ENCODE assay signal across 8 cellular contexts in genomic region chr1:51237714-51238403, GRCh38. TPM values are rescaled to one million over a fixed set of nuclear protein-coding genes. Genes with fewer than 3 reads are reported as not detected.
A peak's percentile ranks its signal among the peaks of the same experiment; 100 is the strongest.
DNase-seq lines count a peak whose midpoint lies in the region; ATAC-seq and TF ChIP-seq lines count a peak whose summit lies in the region.

No MANE protein-coding gene starts in this region.

- intact Hi-C loops in activated CD8-positive, alpha-beta T cell treated with anti-CD3 and anti-CD28 coated beads for 36 hours (cut with micrococcal nuclease) = no loop called here

- TF ChIP-seq CTCF in activated CD8-positive, alpha-beta T cell treated with anti-CD3 and anti-CD28 coated beads for 36 hours (IDR thresholded peaks at IDR 0.05) = no peak

- peak overlapping the region; percentile 5 for H3K27ac ChIP-seq in caudate nucleus (ENCODE audit: low read depth, low read length)

- H3K4me1 Mint-ChIP-seq in activated CD8-positive, alpha-beta T cell treated with anti-CD3 and anti-CD28 coated beads for 36 hours (ENCODE audit: low read depth) = peaks cover 49% of the 10 kb centered on the region

- H3K27ac Mint-ChIP-seq in activated CD8-positive, alpha-beta T cell treated with anti-CD3 and anti-CD28 coated beads for 36 hours = no peak overlapping the region

- H3K27me3 ChIP-seq in mononuclear cell (ENCODE audit: insufficient read depth, low read length) = no peaks in the 10 kb centered on the region

- H3K9me3 Mint-ChIP-seq in activated CD8-positive, alpha-beta T cell treated with anti-CD3 and anti-CD28 coated beads for 36 hours = no peaks in the 10 kb centered on the region

- CTCF ChIA-PET in activated CD8-positive, alpha-beta T cell treated with anti-CD3 and anti-CD28 coated beads for 36 hours (lab: Charles Lee) = interaction anchor here (0.9 to 1.1 kb wide), 2 partner anchors 13 to 17 kb away, joined by 3 read pairs; no protein-coding TSS in a partner anchor

- no peaks in the 10 kb centered on the region for H3K27me3 Mint-ChIP-seq in activated CD8-positive, alpha-beta T cell treated with anti-CD3 and anti-CD28 coated beads for 36 hours

- H3K4me3 Mint-ChIP-seq in activated CD8-positive, alpha-beta T cell treated with anti-CD3 and anti-CD28 coated beads for 36 hours = no peak overlapping the region

- peak overlapping the region; percentile 93 for H3K4me3 ChIP-seq in Jurkat, Clone E6-1 (ENCODE audit: low read length)
- H3K4me3 ChIP-seq in mononuclear cell (ENCODE audit: low read length) = peak overlapping the region; percentile 14

- peaks cover 46% of the 10 kb centered on the region for H3K4me1 ChIP-seq in mononuclear cell (ENCODE audit: insufficient read depth, low read length)

- POLR2A ChIA-PET in activated CD8-positive, alpha-beta T cell treated with anti-CD3 and anti-CD28 coated beads for 36 hours (lab: Charles Lee) = interaction anchor here (1.1 to 1.5 kb wide), 2 partner anchors 9 to 24 kb away, joined by 3 to 6 read pairs; no protein-coding TSS in a partner anchor

- no peaks in the 10 kb centered on the region for H3K9me3 ChIP-seq in mononuclear cell (ENCODE audit: low read depth, low read length)

- no peak for ATAC-seq in activated CD8-positive, alpha-beta T cell treated with anti-CD3 and anti-CD28 coated beads for 36 hours
- ATAC-seq in HG02678 (IDR thresholded peaks at IDR 0.05; ENCODE audit: unreplicated experiment) = no peak

- H3K36me3 Mint-ChIP-seq in activated CD8-positive, alpha-beta T cell treated with anti-CD3 and anti-CD28 coated beads for 36 hours (ENCODE audit: low read depth) = no peaks in the 10 kb centered on the region

- peak; percentile 17 for DNase-seq in Ammon's horn (ENCODE audit: low spot score)
- DNase-seq in Jurkat, Clone E6-1 (ENCODE audit: low read depth, low spot score) = no peak
- peak in 2 of 61 donors; percentile 12 to 28 for DNase-seq in caudate nucleus (lab: John Stamatoyannopoulos, UW)
- no peak for DNase-seq in activated CD8-positive, alpha-beta T cell treated with anti-CD3 and anti-CD28 coated beads for 36 hours
- no peak for DNase-seq in stimulated activated CD4-positive, alpha-beta T cell treated with anti-CD3 and anti-CD28 coated beads, Interleukin-2, amount 100 ng/mL, for 48 hours
- DNase-seq in effector CD8-positive, alpha-beta T cell (lab: John Stamatoyannopoulos, UW) = no peak

RNA-seq across cellular contexts. Expression of gene RNF11, which starts 1.8 kb away (rescaled TPM):
- polyA plus RNA-seq in Jurkat, Clone E6-1 (2012; ENCODE audit: insufficient read depth, insufficient read length) = 40.6 TPM
- total RNA-seq in mononuclear cell = 134 TPM
- 10 to 100 TPM; 21.5 to 22.6 TPM for total RNA-seq in activated CD8-positive, alpha-beta T cell treated with anti-CD3 and anti-CD28 coated beads for 36 hours
